In genomic region chr2:241563981-241564595, GRCh38 we compare ENCODE assay signal across 1 cellular context.
TF ChIP-seq lines count a peak whose summit lies in the region.

No MANE protein-coding gene starts in this region.

TF ChIP-seq in HepG2, 621 proteins besides CTCF, POLR2A, EP300 and RAD21:
- TF ChIP-seq SALL1 (CRISPR knock-in tag; IDR thresholded peaks at IDR 0.05) (peak; percentile 37; the same call in 1 of the 2 replicates), HOXA3 (CRISPR knock-in tag; IDR thresholded peaks at IDR 0.05) (peak; percentile 21; the same call in 1 of the 2 replicates), ZBTB38 (CRISPR knock-in tag; IDR thresholded peaks at IDR 0.05) (peak; percentile 96), E2F2 (CRISPR knock-in tag; IDR thresholded peaks at IDR 0.05; ENCODE audit: borderline replicate concordance) (no peak), EED (CRISPR knock-in tag; IDR thresholded peaks at IDR 0.05) (0 out of 2 replicates have a peak, but pooled peaks have one; percentile 47), NFKB2 (CRISPR knock-in tag; IDR thresholded peaks at IDR 0.05; ENCODE audit: borderline replicate concordance) (no peak), SOX6 (IDR thresholded peaks at IDR 0.05) (no peak), SOX6 (CRISPR knock-in tag; IDR thresholded peaks at IDR 0.05) (no peak), RBFOX2 (IDR thresholded peaks at IDR 0.05; ENCODE audit: low read depth, low read length) (peak; percentile 28; the same call in 1 of the 2 replicates), NR2C2 (CRISPR knock-in tag; IDR thresholded peaks at IDR 0.05; ENCODE audit: borderline replicate concordance) (peak; percentile 55), ZNF101 (CRISPR knock-in tag; IDR thresholded peaks at IDR 0.05; ENCODE audit: borderline replicate concordance, low read depth) (no peak), FOXO1 (CRISPR knock-in tag; IDR thresholded peaks at IDR 0.05) (no peak), HNF4G (IDR thresholded peaks at IDR 0.05; ENCODE audit: borderline replicate concordance, low read depth, low read length) (peak; percentile 17; the same call in 1 of the 2 replicates), HNF4G (CRISPR knock-in tag; IDR thresholded peaks at IDR 0.05; ENCODE audit: borderline replicate concordance, low read depth) (no peak), ZNF354B (CRISPR knock-in tag; IDR thresholded peaks at IDR 0.05) (no peak), HNRNPLL (IDR thresholded peaks at IDR 0.05; ENCODE audit: low read depth, low read length, poor library complexity, severe bottlenecking) (peak; percentile 38), TBX2 (CRISPR knock-in tag; IDR thresholded peaks at IDR 0.05; ENCODE audit: borderline replicate concordance) (0 out of 2 replicates have a peak, but pooled peaks have one; percentile 25), ZNF713 (CRISPR knock-in tag; IDR thresholded peaks at IDR 0.05) (0 out of 2 replicates have a peak, but pooled peaks have one; percentile 27), ZNF687 (CRISPR knock-in tag; IDR thresholded peaks at IDR 0.05) (peak; percentile 83), NR2F6 (IDR thresholded peaks at IDR 0.05) (peak; percentile 39; the same call in 1 of the 2 replicates), NR2F6 (CRISPR knock-in tag; IDR thresholded peaks at IDR 0.05) (0 out of 2 replicates have a peak, but pooled peaks have one; percentile 47), ZBTB33 (CRISPR knock-in tag; IDR thresholded peaks at IDR 0.05) (peak; percentile 91), ZNF572 (CRISPR knock-in tag; IDR thresholded peaks at IDR 0.05) (no peak), TFDP1 (CRISPR knock-in tag; IDR thresholded peaks at IDR 0.05; ENCODE audit: borderline replicate concordance) (peak; percentile 46), TFAP4 (IDR thresholded peaks at IDR 0.05; ENCODE audit: borderline replicate concordance, low read depth) (0 out of 2 replicates have a peak, but pooled peaks have one; percentile 6), MAFF (IDR thresholded peaks at IDR 0.05; ENCODE audit: low read depth, low read length) (no peak), BATF2 (CRISPR knock-in tag; IDR thresholded peaks at IDR 0.05) (no peak), ARID4A (CRISPR knock-in tag; IDR thresholded peaks at IDR 0.05; ENCODE audit: borderline replicate concordance) (peak; percentile 13; the same call in 1 of the 2 replicates), ZNF256 (CRISPR knock-in tag; conservative IDR thresholded peaks at IDR 0.05) (no peak), XBP1 (CRISPR knock-in tag; IDR thresholded peaks at IDR 0.05) (no peak), RXRA (CRISPR knock-in tag; IDR thresholded peaks at IDR 0.05) (peak; percentile 49), PRDM15 (CRISPR knock-in tag; IDR thresholded peaks at IDR 0.05) (peak; percentile 92)
